12 cellular contexts compared by ENCODE assay signal in the genomic region with DNA sequence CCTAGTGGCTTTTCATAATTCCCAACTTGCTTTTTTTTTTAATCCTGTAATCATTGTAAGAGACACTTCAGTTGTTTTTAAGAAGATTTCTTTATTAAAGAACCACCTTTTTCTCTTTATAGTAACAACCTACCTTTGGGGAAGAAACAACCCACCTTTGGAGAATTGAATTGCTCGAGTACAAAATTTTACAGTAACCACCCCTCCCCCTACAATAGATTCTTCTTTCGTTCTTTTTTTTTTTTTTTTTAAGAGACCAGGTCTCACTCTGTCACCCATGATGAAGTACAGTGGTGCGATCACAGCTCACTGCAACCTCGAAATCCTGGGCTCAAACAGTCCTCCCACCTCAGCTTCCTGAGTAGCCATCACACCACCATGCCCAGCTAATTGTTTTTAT. TPM values are rescaled to one million over a fixed set of nuclear protein-coding genes. Genes with fewer than 3 reads are reported as not detected.
DNase-seq lines count a peak whose midpoint lies in the region; ATAC-seq, FAIRE-seq and TF ChIP-seq lines count a peak whose summit lies in the region.
"Had no signal": no experiment of that assay in that cellular context is flagged by ENCODE, and none has a peak within 500 bp of the region (broad histone marks: within the 10 kb centered on the region; RNA-seq: fewer than 3 reads in every experiment).

No MANE protein-coding gene starts in this region.

- H3K9me3 ChIP-seq in Panc1 (ENCODE audit: control insufficient read depth, insufficient read depth, low read depth, low read length) = no peaks in the 10 kb centered on the region
- no peaks in the 10 kb centered on the region for H3K9me3 ChIP-seq in endothelial cell of umbilical vein (replicated peaks; ENCODE audit: control insufficient read depth, insufficient read depth, low read length)
- no peaks in the 10 kb centered on the region for H3K9me3 ChIP-seq in smooth muscle cell (replicated peaks; ENCODE audit: low read depth)
- no peaks in the 10 kb centered on the region for H3K9me3 ChIP-seq in gastroesophageal sphincter

- TF ChIP-seq POLR2A in endothelial cell of umbilical vein (IDR thresholded peaks at IDR 0.05; ENCODE audit: low read depth, low read length) (no peak), gastroesophageal sphincter (IDR thresholded peaks at IDR 0.05) (no peak)

- dilution Hi-C loops in endothelial cell of umbilical vein (cut with MboI; ENCODE audit: extremely low pct_ligation_motif_present, low sequenced_read_pairs) = no loop called here

- peaks cover 97% of the 10 kb centered on the region for H3K79me2 ChIP-seq in endothelial cell of umbilical vein (ENCODE audit: control insufficient read depth, insufficient read depth, low read length)
- H3K79me2 ChIP-seq in smooth muscle cell (ENCODE audit: low read depth) = peaks cover 97% of the 10 kb centered on the region

- no peak overlapping the region for H2AFZ ChIP-seq in endothelial cell of umbilical vein (ENCODE audit: low read depth, low read length)
- no peak overlapping the region for H2AFZ ChIP-seq in smooth muscle cell (ENCODE audit: low read depth)

- in situ Hi-C loops in Panc1 (cut with HindIII; ENCODE audit: low pct_unique_long_range_greater_than_20kb, low sequenced_read_pairs) = no loop called here

- H3K27me3 ChIP-seq in Panc1 (ENCODE audit: control insufficient read depth, insufficient read depth, low read length) = no peaks in the 10 kb centered on the region
- H3K27me3 ChIP-seq in endothelial cell of umbilical vein (ENCODE audit: control insufficient read depth in 2 of 2, insufficient read depth in 2 of 2, low read length in 2 of 2) = no peaks in the 10 kb centered on the region
- H3K27me3 ChIP-seq in smooth muscle cell (ENCODE audit: low read depth) = no peaks in the 10 kb centered on the region
- no peaks in the 10 kb centered on the region for H3K27me3 ChIP-seq in gastroesophageal sphincter

- peaks cover 9% of the 10 kb centered on the region for H3K36me3 Mint-ChIP-seq in activated T-cell treated with anti-CD3 and anti-CD28 coated beads, Interleukin-2, amount 50 U/mL, for 4 hours (ENCODE audit: insufficient read depth)

- H3K36me3 ChIP-seq in Panc1 (ENCODE audit: control insufficient read depth, insufficient read depth, low read length) = peaks cover 4% of the 10 kb centered on the region
- H3K36me3 ChIP-seq in endothelial cell of umbilical vein (ENCODE audit: control insufficient read depth in 2 of 2, extremely low read depth in 1 of 2, insufficient read depth in 2 of 2, low read length in 2 of 2) = peaks cover 3% of the 10 kb centered on the region in 2 experiments
- no peaks in the 10 kb centered on the region for H3K36me3 ChIP-seq in smooth muscle cell (ENCODE audit: low read depth)
- H3K36me3 ChIP-seq in gastroesophageal sphincter = peaks cover 0 to 12% of the 10 kb centered on the region in 2 donors

- H3K4me1 Mint-ChIP-seq in activated T-cell treated with anti-CD3 and anti-CD28 coated beads, Interleukin-2, amount 50 U/mL, for 4 hours (ENCODE audit: low read depth) = peaks cover 70% of the 10 kb centered on the region

- H3K4me1 ChIP-seq in Panc1 (ENCODE audit: control insufficient read depth, insufficient read depth, low read length) (peaks cover 7% of the 10 kb centered on the region; the same call in 1 of the 2 replicates), endothelial cell of umbilical vein (ENCODE audit: control insufficient read depth, extremely low read depth, insufficient read depth, low read length) (peaks cover 39% of the 10 kb centered on the region), smooth muscle cell (ENCODE audit: low read depth) (peaks cover 17% of the 10 kb centered on the region), gastroesophageal sphincter (peaks cover 12 to 88% (median 19%) of the 10 kb centered on the region in 3 donors)

- intact Hi-C loops in Panc1 (cut with micrococcal nuclease; ENCODE audit: unreplicated experiment) = loop anchor here (5.0 kb wide), 1 partner anchor 75 kb away; no protein-coding TSS in a partner anchor
- intact Hi-C loops in endothelial cell of umbilical vein (cut with micrococcal nuclease) = loop anchor here (5.0 to 10.0 kb wide), 2 partner anchors 165 to 643 kb away; partner anchors contain the start of gene LRRC7

- DNase-seq in activated T-cell treated with anti-CD3 and anti-CD28 coated beads, Interleukin-2, amount 50 U/mL, for 4 hours = no peak
- DNase-seq in activated T-cell treated with anti-CD3 and anti-CD28 coated beads, Interleukin-2, amount 50 U/mL, for 48 hours = no peak
- no peak for DNase-seq in Panc1 (ENCODE audit: low read depth, low spot score)
- DNase-seq in endothelial cell of umbilical vein (ENCODE audit: low read depth, low spot score) = no peak
- DNase-seq in smooth muscle cell (lab: John Stamatoyannopoulos, UW; ENCODE audit: unreplicated experiment) = no peak
- no peak for DNase-seq in NCI-H524 treated with DMSO at 0.1 percent for 48 hours (lab: John Stamatoyannopoulos, UW)
- no peak for DNase-seq in DMS79 (lab: John Stamatoyannopoulos, UW)
- DNase-seq: activated CD4-positive, alpha-beta T cell treated with anti-CD3 and anti-CD28 coated beads, Interleukin-2, amount 50 U/mL, for 1 hour; Kasumi-1; SIG-M5; stimulated activated naive CD4-positive, alpha-beta T cell had no signal

- H3K9me3 Mint-ChIP-seq in activated T-cell treated with anti-CD3 and anti-CD28 coated beads, Interleukin-2, amount 50 U/mL, for 4 hours = no peaks in the 10 kb centered on the region

- CTCF ChIA-PET in Panc1 (lab: Charles Lee) = no interaction called here
- CTCF ChIA-PET in endothelial cell of umbilical vein (lab: Charles Lee) = interaction anchor here (1.4 kb wide), 1 partner anchor 17 kb away, joined by 3 read pairs; no protein-coding TSS in a partner anchor

- FAIRE-seq in endothelial cell of umbilical vein (lab: Jason Lieb, UNC) = no peak

- 95% methylated on average over 4 of the region's 4 CpGs for WGBS in smooth muscle cell (ENCODE audit: low lambda C conversion rate)
- 80 to 86% methylated on average over 1 to 4 of the region's 4 CpGs for WGBS in gastroesophageal sphincter (ENCODE audit: low coverage in 1 of 2), 2 donors

- no peak for ATAC-seq in activated T-cell treated with anti-CD3 and anti-CD28 coated beads, Interleukin-2, amount 50 U/mL, for 4 hours
- ATAC-seq in Panc1 (no peak), gastroesophageal sphincter (no peak)

- TF ChIP-seq EP300 in gastroesophageal sphincter (IDR thresholded peaks at IDR 0.05) = no peak

- peak overlapping the region; percentile 41 for H3K4me2 ChIP-seq in endothelial cell of umbilical vein (ENCODE audit: insufficient read depth, low read length)
- peak overlapping the region; percentile 97 for H3K4me2 ChIP-seq in smooth muscle cell

- peak overlapping the region; percentile 97 for H3K27ac ChIP-seq in Panc1 (ENCODE audit: low read length)
- H3K27ac ChIP-seq in endothelial cell of umbilical vein (ENCODE audit: insufficient read depth, low read depth, low read length) = no peak overlapping the region
- peak overlapping the region; percentile 98 for H3K27ac ChIP-seq in smooth muscle cell (ENCODE audit: low read depth)
- H3K27ac ChIP-seq in gastroesophageal sphincter = no peak overlapping the region

- H4K20me1 ChIP-seq in endothelial cell of umbilical vein (replicated peaks; ENCODE audit: control insufficient read depth, extremely low read depth, insufficient read depth, low read length) = peaks cover 4% of the 10 kb centered on the region
- H4K20me1 ChIP-seq in smooth muscle cell (ENCODE audit: low read depth) = peaks cover 24% of the 10 kb centered on the region

- H3K27me3 Mint-ChIP-seq in activated T-cell treated with anti-CD3 and anti-CD28 coated beads, Interleukin-2, amount 50 U/mL, for 4 hours (ENCODE audit: low read depth) = no peaks in the 10 kb centered on the region

- H3K4me3 ChIP-seq in Panc1 (ENCODE audit: low read depth in 2 of 2, low read length in 2 of 2) (peak overlapping the region in 1 of 2 experiments; percentile 83; a peak in 1 of 4 replicates), endothelial cell of umbilical vein (replicated peaks in 1 of 3; ENCODE audit: insufficient read depth in 1 of 3, low read depth in 1 of 3, low read length in 3 of 3) (no peak overlapping the region), smooth muscle cell (peak overlapping the region; percentile 82), gastroesophageal sphincter (peak overlapping the region in 1 of 2 donors; percentile 68)

- POLR2A ChIA-PET in Panc1 (lab: Charles Lee) = interaction anchor here (1.2 kb wide), 1 partner anchor 9 kb away, joined by 3 read pairs; no protein-coding TSS in a partner anchor
- POLR2A ChIA-PET in endothelial cell of umbilical vein (lab: Charles Lee) = no interaction called here

- peaks cover 8% of the 10 kb centered on the region for H3F3A ChIP-seq in smooth muscle cell (ENCODE audit: low read depth)

- H3K9me1 ChIP-seq in endothelial cell of umbilical vein (replicated peaks; ENCODE audit: control insufficient read depth, extremely low read depth, insufficient read depth, low read length) = no peaks in the 10 kb centered on the region

- no peak overlapping the region for H3K9ac ChIP-seq in endothelial cell of umbilical vein (replicated peaks; ENCODE audit: extremely low read depth, insufficient read depth, low read length)
- no peak overlapping the region for H3K9ac ChIP-seq in smooth muscle cell (ENCODE audit: low read depth)

- TF ChIP-seq CTCF in Panc1 (IDR thresholded peaks at IDR 0.05) (no peak), endothelial cell of umbilical vein (IDR thresholded peaks at IDR 0.05; ENCODE audit: extremely low read depth in 1 of 2, insufficient read depth in 1 of 2, low read depth in 1 of 2, low read length in 2 of 2) (no peak), smooth muscle cell (IDR thresholded peaks at IDR 0.05; ENCODE audit: borderline replicate concordance, insufficient read depth, poor library complexity, severe bottlenecking) (no peak), gastroesophageal sphincter (IDR thresholded peaks at IDR 0.05) (no peak)

- H3K4me3 Mint-ChIP-seq in activated T-cell treated with anti-CD3 and anti-CD28 coated beads, Interleukin-2, amount 50 U/mL, for 4 hours = peak overlapping the region; percentile 100

- BruUV-seq in Panc1 (replicated peaks; lab: Mats Ljungman, UMichigan) (no TSS peak), endothelial cell of umbilical vein (replicated peaks; lab: Mats Ljungman, UMichigan) (no TSS peak)

RNA-seq across cellular contexts. Expression of gene LRRC40, which starts 2.1 kb away (rescaled TPM):
- total RNA-seq in activated T-cell treated with anti-CD3 and anti-CD28 coated beads, Interleukin-2, amount 50 U/mL, for 4 hours = 10 to 100 TPM; 16.5 to 19.2 (median 16.9) TPM
- total RNA-seq in Panc1 (2021; ENCODE audit: unreplicated experiment) = 15.9 TPM
- 8.1 TPM for polyA plus RNA-seq in Panc1 (2012; ENCODE audit: insufficient read length)
- total RNA-seq in endothelial cell of umbilical vein = 20.6 and 21.1 TPM in 2 replicates
- polyA plus RNA-seq in endothelial cell of umbilical vein = 5.3 and 8.1 TPM in 2 replicates
- 10.6 and 10.9 TPM in 2 replicates for polyA plus RNA-seq in endothelial cell of umbilical vein (2011; cell fraction: cytosol; rRNA removed)
- polyA plus RNA-seq in endothelial cell of umbilical vein (2011; cell fraction: nucleus; rRNA removed) = 14.0 and 20.3 TPM in 2 replicates
- 12.0 and 18.7 TPM in 2 replicates for polyA plus RNA-seq in endothelial cell of umbilical vein (2012)
- 8.9 and 9.6 TPM in 2 replicates for polyA minus RNA-seq in endothelial cell of umbilical vein
- polyA minus RNA-seq in endothelial cell of umbilical vein (2011; cell fraction: cytosol; rRNA and poly(A)+ RNA removed) = 6.7 TPM
- 11.4 and 16.3 TPM in 2 replicates for polyA minus RNA-seq in endothelial cell of umbilical vein (2011; cell fraction: nucleus; rRNA and poly(A)+ RNA removed)
- total RNA-seq in smooth muscle cell = 32.9 and 37.3 TPM in 2 replicates
- polyA plus RNA-seq in smooth muscle cell = 11.8 and 12.2 TPM in 2 replicates
- 10 to 100 TPM; 12.9 to 25.4 (median 18.5) TPM for total RNA-seq in gastroesophageal sphincter

RNA-seq across cellular contexts. Expression of gene SRSF11, which starts 13.7 kb away (rescaled TPM):
- total RNA-seq in activated T-cell treated with anti-CD3 and anti-CD28 coated beads, Interleukin-2, amount 50 U/mL, for 4 hours = 100 to 1,000 TPM; 147 to 157 (median 156) TPM
- 145 TPM for total RNA-seq in Panc1 (2021; ENCODE audit: unreplicated experiment)
- 117 TPM for polyA plus RNA-seq in Panc1 (2012; ENCODE audit: insufficient read length)
- 168 and 177 TPM in 2 replicates for total RNA-seq in endothelial cell of umbilical vein
- 204 and 241 TPM in 2 replicates for polyA plus RNA-seq in endothelial cell of umbilical vein
- 79.2 and 90.3 TPM in 2 replicates for polyA plus RNA-seq in endothelial cell of umbilical vein (2011; cell fraction: cytosol; rRNA removed)
- 1,118 and 1,335 TPM in 2 replicates for polyA plus RNA-seq in endothelial cell of umbilical vein (2011; cell fraction: nucleus; rRNA removed)
- 110 and 157 TPM in 2 replicates for polyA plus RNA-seq in endothelial cell of umbilical vein (2012)
- 443 and 450 TPM in 2 replicates for polyA minus RNA-seq in endothelial cell of umbilical vein
- 81.1 TPM for polyA minus RNA-seq in endothelial cell of umbilical vein (2011; cell fraction: cytosol; rRNA and poly(A)+ RNA removed)
- 524 and 707 TPM in 2 replicates for polyA minus RNA-seq in endothelial cell of umbilical vein (2011; cell fraction: nucleus; rRNA and poly(A)+ RNA removed)
- total RNA-seq in smooth muscle cell = 211 and 258 TPM in 2 replicates
- polyA plus RNA-seq in smooth muscle cell = 155 and 178 TPM in 2 replicates
- total RNA-seq in gastroesophageal sphincter = 100 to 1,000 TPM in 2 of 4 donors, 10 to 100 TPM in 2; 61.3 to 170 (median 122) TPM

Comparison
In these comparisons a context has a peak if more than half of its experiments do, and no peak if none do; other contexts are left out.
1. H3K27ac ChIP-seq: peak in Panc1 (single experiment) and smooth muscle cell (single experiment); none in endothelial cell of umbilical vein (single experiment) and gastroesophageal sphincter (0 of 4).